27 cellular contexts compared by ENCODE assay signal in the genomic region with DNA sequence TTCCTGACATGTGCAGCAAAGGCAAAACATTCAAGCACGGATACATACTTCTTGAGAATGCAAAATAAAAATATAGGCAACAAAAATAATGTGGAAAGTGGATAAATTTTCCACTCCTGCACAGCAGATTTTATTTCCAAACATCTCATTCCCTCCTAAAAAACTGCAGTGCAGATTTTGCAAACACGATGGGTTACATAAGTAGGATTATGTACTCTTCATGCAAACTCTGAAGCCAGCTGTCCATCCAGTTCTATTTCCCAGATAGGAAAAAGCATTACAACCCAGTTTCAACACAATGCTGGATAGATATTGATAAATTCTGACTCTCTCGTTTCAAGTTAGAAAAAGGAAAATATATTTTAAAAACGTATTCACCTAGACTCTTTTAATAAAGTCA.
"Had no signal": no experiment of that assay in that cellular context is flagged by ENCODE, and none has a peak within 500 bp of the region (broad histone marks: within the 10 kb centered on the region; RNA-seq: fewer than 3 reads in every experiment).

No MANE protein-coding gene starts in this region.

- H3K9me3 Mint-ChIP-seq: activated CD4-positive, alpha-beta memory T cell treated with anti-CD3 and anti-CD28 coated beads for 36 hours; activated CD4-positive, alpha-beta T cell treated with anti-CD3 and anti-CD28 coated beads, Interleukin-2, amount 10 ng/mL, durations not matched to agents 24 days and 14 days; activated naive CD8-positive, alpha-beta T cell treated with anti-CD3 and anti-CD28 coated beads, Interleukin-2, amount 50 U/mL, for 24 hours; effector memory CD8-positive, alpha-beta T cell had no signal

- FAIRE-seq: keratinocyte, urothelium cell line had no signal

- H3K79me2 ChIP-seq: hepatocyte had no signal

- ATAC-seq: activated naive CD8-positive, alpha-beta T cell treated with anti-CD3 and anti-CD28 coated beads, Interleukin-2, amount 50 U/mL, for 24 hours; effector memory CD8-positive, alpha-beta T cell; gastroesophageal sphincter; naive thymus-derived CD4-positive, alpha-beta T cell; stimulated activated naive B cell treated with anti-CD40 and anti-IgM and Interleukin-4, amounts not matched to agents 10 μg/mL and 1 μg/mL and 100 μg/mL, for 72 hours; T-helper 17 cell had no signal

- H3K4me1 ChIP-seq: colonic mucosa, gastroesophageal sphincter had no signal

- H3K36me3 Mint-ChIP-seq: activated CD4-positive, alpha-beta memory T cell treated with anti-CD3 and anti-CD28 coated beads for 36 hours; mesothelial cell of epicardium; stimulated activated naive B cell treated with anti-CD40 and anti-IgM and Interleukin-4, amounts not matched to agents 10 μg/mL and 1 μg/mL and 100 μg/mL, for 72 hours had no signal

- H3K9me3 ChIP-seq: colonic mucosa, gastroesophageal sphincter, ovary, psoas muscle, stomach, testis had no signal

- H3K4me3 Mint-ChIP-seq: activated CD4-positive, alpha-beta memory T cell treated with anti-CD3 and anti-CD28 coated beads for 36 hours; activated CD4-positive, alpha-beta T cell treated with anti-CD3 and anti-CD28 coated beads, Interleukin-2, amount 10 ng/mL, durations not matched to agents 24 days and 14 days; activated naive CD8-positive, alpha-beta T cell treated with anti-CD3 and anti-CD28 coated beads, Interleukin-2, amount 50 U/mL, for 24 hours; effector memory CD8-positive, alpha-beta T cell; mesothelial cell of epicardium; naive thymus-derived CD4-positive, alpha-beta T cell; stimulated activated naive B cell treated with anti-CD40 and anti-IgM and Interleukin-4, amounts not matched to agents 10 μg/mL and 1 μg/mL and 100 μg/mL, for 72 hours; T-helper 17 cell had no signal

- H3K4me1 Mint-ChIP-seq: activated CD4-positive, alpha-beta T cell treated with anti-CD3 and anti-CD28 coated beads, Interleukin-2, amount 10 ng/mL, durations not matched to agents 24 days and 14 days; activated naive CD8-positive, alpha-beta T cell treated with anti-CD3 and anti-CD28 coated beads, Interleukin-2, amount 50 U/mL, for 24 hours; naive thymus-derived CD4-positive, alpha-beta T cell; stimulated activated naive B cell treated with anti-CD40 and anti-IgM and Interleukin-4, amounts not matched to agents 10 μg/mL and 1 μg/mL and 100 μg/mL, for 72 hours; T-helper 17 cell had no signal

- H3K27ac Mint-ChIP-seq: activated CD4-positive, alpha-beta memory T cell treated with anti-CD3 and anti-CD28 coated beads for 36 hours; activated CD4-positive, alpha-beta T cell treated with anti-CD3 and anti-CD28 coated beads, Interleukin-2, amount 10 ng/mL, durations not matched to agents 24 days and 14 days; activated naive CD8-positive, alpha-beta T cell treated with anti-CD3 and anti-CD28 coated beads, Interleukin-2, amount 50 U/mL, for 24 hours; effector memory CD8-positive, alpha-beta T cell; naive thymus-derived CD4-positive, alpha-beta T cell; stimulated activated naive B cell treated with anti-CD40 and anti-IgM and Interleukin-4, amounts not matched to agents 10 μg/mL and 1 μg/mL and 100 μg/mL, for 72 hours; T-helper 17 cell had no signal

- H2AFZ ChIP-seq: hepatocyte had no signal

- H3K27ac ChIP-seq: colonic mucosa, gastroesophageal sphincter, hepatocyte, ovary, psoas muscle, stomach, testis had no signal

- H3K27me3 ChIP-seq: colonic mucosa, gastroesophageal sphincter, hepatocyte, ovary, stomach, testis had no signal

- H3K4me3 ChIP-seq: colonic mucosa, gastroesophageal sphincter, hepatocyte, ovary, psoas muscle, stomach, testis had no signal

- DNase-seq: activated CD4-positive, alpha-beta memory T cell treated with anti-CD3 and anti-CD28 coated beads for 36 hours; activated CD4-positive, alpha-beta T cell treated with anti-CD3 and anti-CD28 coated beads, Interleukin-2, amount 10 ng/mL, durations not matched to agents 24 days and 14 days; activated CD4-positive, CD25-positive, alpha-beta regulatory T cell treated with anti-CD3 and anti-CD28 coated beads, Interleukin-2, amount 50 U/mL, for 72 hours; activated CD8-positive, alpha-beta memory T cell treated with anti-CD3 and anti-CD28 coated beads, Interleukin-2, amount 50 U/mL, for 4 hours; activated gamma-delta T cell; activated naive CD4-positive, alpha-beta T cell treated with anti-CD3 and anti-CD28 coated beads, Interleukin-2, amount 50 U/mL, for 16 hours; activated naive CD8-positive, alpha-beta T cell treated with anti-CD3 and anti-CD28 coated beads, Interleukin-2, amount 50 U/mL, for 24 hours; activated T-cell treated with anti-CD3 and anti-CD28 coated beads, Interleukin-2, amount 50 U/mL, for 1 hour; colonic mucosa; effector memory CD8-positive, alpha-beta T cell; mammary epithelial cell; naive thymus-derived CD4-positive, alpha-beta T cell; psoas muscle; stimulated activated CD4-positive, alpha-beta T cell treated with anti-CD3 and anti-CD28 coated beads, Interleukin-15, amount 100 ng/mL, for 24 hours; stimulated activated CD4-positive, alpha-beta T cell treated with anti-CD3 and anti-CD28 coated beads, Interleukin-2, amount 100 ng/mL, for 24 hours; stimulated activated naive B cell treated with anti-CD40 and anti-IgM and Interleukin-4, amounts not matched to agents 10 μg/mL and 1 μg/mL and 100 μg/mL, for 72 hours; stomach; T-helper 17 cell; T1000; testis; trophoblast cell had no signal

- H3K36me3 ChIP-seq: colonic mucosa, gastroesophageal sphincter, ovary, stomach had no signal

- H3K4me2 ChIP-seq: hepatocyte had no signal

- H3K27me3 Mint-ChIP-seq: activated CD4-positive, alpha-beta T cell treated with anti-CD3 and anti-CD28 coated beads, Interleukin-2, amount 10 ng/mL, durations not matched to agents 24 days and 14 days had no signal
